17 cellular contexts compared by ENCODE assay signal in genomic region chr7:81688622-81689411, GRCh38.
DNase-seq lines count a peak whose midpoint lies in the region; ATAC-seq and TF ChIP-seq lines count a peak whose summit lies in the region.
"Had no signal": no experiment of that assay in that cellular context is flagged by ENCODE, and none has a peak within 500 bp of the region (broad histone marks: within the 10 kb centered on the region; RNA-seq: fewer than 3 reads in every experiment).

No MANE protein-coding gene starts in this region.

- DNase-seq in activated naive CD8-positive, alpha-beta T cell treated with anti-CD3 and anti-CD28 coated beads, Interleukin-2, amount 10 ng/mL, durations not matched to agents 7 days and 5 days = no peak
- no peak for DNase-seq in activated naive CD8-positive, alpha-beta T cell treated with anti-CD3 and anti-CD28 coated beads for 36 hours
- DNase-seq in NCI-H82 (lab: John Stamatoyannopoulos, UW) (peak; percentile 86), chondrocyte (ENCODE audit: low spot score) (no peak), UCSD-AML1 (lab: John Stamatoyannopoulos, UW; ENCODE audit: unreplicated experiment) (no peak), mesendoderm (no peak)
- no peak for DNase-seq in activated T-cell treated with anti-CD3 and anti-CD28 coated beads, Interleukin-2, amount 50 U/mL, for 4 hours
- DNase-seq: activated CD8-positive, alpha-beta T cell treated with anti-CD3 and anti-CD28 coated beads for 36 hours; caudate nucleus; effector CD8-positive, alpha-beta T cell; H7; NCI-H2081; OCI-M1; stimulated activated CD4-positive, alpha-beta T cell treated with anti-CD3 and anti-CD28 coated beads, Interleukin-1b, Interleukin-23, amount 100 ng/mL, for 48 hours had no signal

- no peak overlapping the region for H3K4me2 ChIP-seq in mesendoderm (ENCODE audit: low read length)
- H3K4me2 ChIP-seq: hepatocyte had no signal

- no peak overlapping the region for H3K4ac ChIP-seq in mesendoderm (ENCODE audit: low read depth, low read length)

- ATAC-seq in activated naive CD8-positive, alpha-beta T cell treated with anti-CD3 and anti-CD28 coated beads, Interleukin-2, amount 10 ng/mL, durations not matched to agents 7 days and 5 days (ENCODE audit: low read depth) = no peak
- no peak for ATAC-seq in GM18868 (IDR thresholded peaks at IDR 0.05; ENCODE audit: unreplicated experiment)
- no peak for ATAC-seq in activated T-cell treated with anti-CD3 and anti-CD28 coated beads, Interleukin-2, amount 50 U/mL, for 4 hours
- ATAC-seq: activated CD8-positive, alpha-beta T cell treated with anti-CD3 and anti-CD28 coated beads for 36 hours; sciatic nerve had no signal

- H3K27ac ChIP-seq in mesendoderm (ENCODE audit: low read depth, low read length) = no peak overlapping the region
- H3K27ac ChIP-seq: hepatocyte had no signal

- no peaks in the 10 kb centered on the region for H3K4me1 Mint-ChIP-seq in activated naive CD8-positive, alpha-beta T cell treated with anti-CD3 and anti-CD28 coated beads, Interleukin-2, amount 10 ng/mL, durations not matched to agents 7 days and 5 days
- no peaks in the 10 kb centered on the region for H3K4me1 Mint-ChIP-seq in activated naive CD8-positive, alpha-beta T cell treated with anti-CD3 and anti-CD28 coated beads for 36 hours
- H3K4me1 Mint-ChIP-seq in chondrocyte (ENCODE audit: low read depth) = peaks cover 89% of the 10 kb centered on the region
- H3K4me1 Mint-ChIP-seq in activated T-cell treated with anti-CD3 and anti-CD28 coated beads, Interleukin-2, amount 50 U/mL, for 4 hours (ENCODE audit: low read depth) = no peaks in the 10 kb centered on the region

- H4K8ac ChIP-seq in mesendoderm (ENCODE audit: low read depth, low read length) = no peak overlapping the region

- no peak overlapping the region for H3K4me3 ChIP-seq in mesendoderm (ENCODE audit: low read length)
- H3K4me3 ChIP-seq: hepatocyte had no signal

- no peak overlapping the region for H2AK5ac ChIP-seq in mesendoderm (ENCODE audit: low read length)

- H3K79me1 ChIP-seq in mesendoderm (ENCODE audit: low read length) = no peaks in the 10 kb centered on the region

- no CpG with 5 or more reads among the region's 4 CpGs for WGBS in mesendoderm (ENCODE audit: extremely low coverage, insufficient coverage, low lambda C conversion rate)

- POLR2A ChIA-PET in activated naive CD8-positive, alpha-beta T cell treated with anti-CD3 and anti-CD28 coated beads, Interleukin-2, amount 10 ng/mL, durations not matched to agents 7 days and 5 days (lab: Charles Lee) = no interaction called here

- no peak overlapping the region for H2BK15ac ChIP-seq in mesendoderm (replicated peaks; ENCODE audit: low read depth)

- H3K36me3 Mint-ChIP-seq in activated naive CD8-positive, alpha-beta T cell treated with anti-CD3 and anti-CD28 coated beads, Interleukin-2, amount 10 ng/mL, durations not matched to agents 7 days and 5 days = no peaks in the 10 kb centered on the region
- no peaks in the 10 kb centered on the region for H3K36me3 Mint-ChIP-seq in activated naive CD8-positive, alpha-beta T cell treated with anti-CD3 and anti-CD28 coated beads for 36 hours
- no peaks in the 10 kb centered on the region for H3K36me3 Mint-ChIP-seq in chondrocyte (ENCODE audit: low read depth)
- H3K36me3 Mint-ChIP-seq in activated T-cell treated with anti-CD3 and anti-CD28 coated beads, Interleukin-2, amount 50 U/mL, for 4 hours (ENCODE audit: insufficient read depth) = no peaks in the 10 kb centered on the region

- no peak overlapping the region for H2BK5ac ChIP-seq in mesendoderm (ENCODE audit: low read length)

- H3K18ac ChIP-seq in mesendoderm (ENCODE audit: low read length) = no peak overlapping the region

- no peaks in the 10 kb centered on the region for H3K9me3 Mint-ChIP-seq in activated naive CD8-positive, alpha-beta T cell treated with anti-CD3 and anti-CD28 coated beads, Interleukin-2, amount 10 ng/mL, durations not matched to agents 7 days and 5 days
- no peaks in the 10 kb centered on the region for H3K9me3 Mint-ChIP-seq in activated naive CD8-positive, alpha-beta T cell treated with anti-CD3 and anti-CD28 coated beads for 36 hours
- H3K9me3 Mint-ChIP-seq in chondrocyte (ENCODE audit: low read depth) = no peaks in the 10 kb centered on the region
- peaks cover 5% of the 10 kb centered on the region for H3K9me3 Mint-ChIP-seq in activated T-cell treated with anti-CD3 and anti-CD28 coated beads, Interleukin-2, amount 50 U/mL, for 4 hours
- H3K9me3 Mint-ChIP-seq: activated CD8-positive, alpha-beta T cell treated with anti-CD3 and anti-CD28 coated beads for 36 hours had no signal

- no peaks in the 10 kb centered on the region for H3K79me2 ChIP-seq in mesendoderm (ENCODE audit: control insufficient read depth, insufficient read depth, low read length)
- H3K79me2 ChIP-seq: hepatocyte had no signal

- no peaks in the 10 kb centered on the region for H3K27me3 Mint-ChIP-seq in activated naive CD8-positive, alpha-beta T cell treated with anti-CD3 and anti-CD28 coated beads, Interleukin-2, amount 10 ng/mL, durations not matched to agents 7 days and 5 days
- H3K27me3 Mint-ChIP-seq in activated naive CD8-positive, alpha-beta T cell treated with anti-CD3 and anti-CD28 coated beads for 36 hours = no peaks in the 10 kb centered on the region
- no peaks in the 10 kb centered on the region for H3K27me3 Mint-ChIP-seq in chondrocyte (ENCODE audit: low read depth)
- no peaks in the 10 kb centered on the region for H3K27me3 Mint-ChIP-seq in activated T-cell treated with anti-CD3 and anti-CD28 coated beads, Interleukin-2, amount 50 U/mL, for 4 hours (ENCODE audit: low read depth)
- H3K27me3 Mint-ChIP-seq: activated CD8-positive, alpha-beta T cell treated with anti-CD3 and anti-CD28 coated beads for 36 hours had no signal

- no peak overlapping the region for H4K5ac ChIP-seq in mesendoderm (ENCODE audit: low read length)

- H3K56ac ChIP-seq in mesendoderm (ENCODE audit: low read length) = no peak overlapping the region

- H3K4me3 Mint-ChIP-seq in activated naive CD8-positive, alpha-beta T cell treated with anti-CD3 and anti-CD28 coated beads, Interleukin-2, amount 10 ng/mL, durations not matched to agents 7 days and 5 days = no peak overlapping the region
- no peak overlapping the region for H3K4me3 Mint-ChIP-seq in activated naive CD8-positive, alpha-beta T cell treated with anti-CD3 and anti-CD28 coated beads for 36 hours
- no peak overlapping the region for H3K4me3 Mint-ChIP-seq in chondrocyte (ENCODE audit: unreplicated experiment)
- no peak overlapping the region for H3K4me3 Mint-ChIP-seq in activated T-cell treated with anti-CD3 and anti-CD28 coated beads, Interleukin-2, amount 50 U/mL, for 4 hours
- H3K4me3 Mint-ChIP-seq: activated CD8-positive, alpha-beta T cell treated with anti-CD3 and anti-CD28 coated beads for 36 hours had no signal

- TF ChIP-seq CTCF in chondrocyte (IDR thresholded peaks at IDR 0.05) = no peak

- H3K36me3 ChIP-seq in mesendoderm (ENCODE audit: control insufficient read depth, insufficient read depth, low read length) = no peaks in the 10 kb centered on the region

- H3K23ac ChIP-seq in mesendoderm (ENCODE audit: low read length) = no peak overlapping the region

- peak overlapping the region; percentile 58 for H3K27ac Mint-ChIP-seq in activated naive CD8-positive, alpha-beta T cell treated with anti-CD3 and anti-CD28 coated beads, Interleukin-2, amount 10 ng/mL, durations not matched to agents 7 days and 5 days
- no peak overlapping the region for H3K27ac Mint-ChIP-seq in activated naive CD8-positive, alpha-beta T cell treated with anti-CD3 and anti-CD28 coated beads for 36 hours
- H3K27ac Mint-ChIP-seq in chondrocyte (ENCODE audit: unreplicated experiment) = peak overlapping the region; percentile 70
- H3K27ac Mint-ChIP-seq: activated CD8-positive, alpha-beta T cell treated with anti-CD3 and anti-CD28 coated beads for 36 hours had no signal

- H2BK120ac ChIP-seq in mesendoderm (ENCODE audit: low read depth, low read length) = no peak overlapping the region

- H3K9ac ChIP-seq in mesendoderm (ENCODE audit: low read length) = no peak overlapping the region

- H3K4me1 ChIP-seq in mesendoderm (ENCODE audit: control insufficient read depth, low read depth, low read length) = no peaks in the 10 kb centered on the region

- H3K27me3 ChIP-seq in mesendoderm (ENCODE audit: insufficient read depth, low read length, poor library complexity) = no peaks in the 10 kb centered on the region
- H3K27me3 ChIP-seq: hepatocyte had no signal
